Comparison of ENCODE assay signal across 13 cellular contexts in genomic region chrX:23822397-23822796, GRCh38. TPM values are rescaled to one million over a fixed set of nuclear protein-coding genes. Genes with fewer than 3 reads are reported as not detected.
DNase-seq lines count a peak whose midpoint lies in the region; ATAC-seq and TF ChIP-seq lines count a peak whose summit lies in the region.
"Had no signal": no experiment of that assay in that cellular context is flagged by ENCODE, and none has a peak within 500 bp of the region (broad histone marks: within the 10 kb centered on the region; RNA-seq: fewer than 3 reads in every experiment).

No MANE protein-coding gene starts in this region.

- in situ Hi-C loops in GM23248 (cut with MboI) = no loop called here

- no peak for ATAC-seq in HG02884 (IDR thresholded peaks at IDR 0.05; ENCODE audit: unreplicated experiment)
- ATAC-seq: natural killer cell had no signal

- 8 to 11% methylated on average over 3 of the region's 3 CpGs for WGBS in GM23248 (ENCODE audit: low coverage in 1 of 2, low lambda C conversion rate in 2 of 2, missing lambda C conversion rate in 2 of 2), 2 experiments

- no peaks in the 10 kb centered on the region for H3K4me1 ChIP-seq in GM23248 (ENCODE audit: insufficient read depth)

- DNase-seq in GM23248 (peak; percentile 66), NCI-H510A treated with DMSO at 0.1 percent for 48 hours (lab: John Stamatoyannopoulos, UW) (peak; percentile 71), fibroblast of the aortic adventitia (ENCODE audit: low read depth) (peak; percentile 43), retina (peak; percentile 26), NCI-H1105 treated with DMSO at 0.1 percent for 48 hours (lab: John Stamatoyannopoulos, UW) (no peak), SKM-1 (lab: John Stamatoyannopoulos, UW; ENCODE audit: unreplicated experiment) (no peak), DMS 273 treated with DMSO at 0.1 percent for 48 hours (lab: John Stamatoyannopoulos, UW) (no peak)
- DNase-seq: activated T-cell treated with anti-CD3 and anti-CD28 coated beads, Interleukin-2, amount 50 U/mL, for 48 hours; natural killer cell; NCI-H187 treated with DMSO at 0.1 percent for 48 hours; T1000 had no signal

- no peaks in the 10 kb centered on the region for H3K9me3 ChIP-seq in GM23248 (ENCODE audit: low read depth)

- no peak overlapping the region for H3K4me2 ChIP-seq in GM23248 (ENCODE audit: unreplicated experiment)

- H3K27me3 ChIP-seq in GM23248 (replicated peaks; ENCODE audit: insufficient read depth) = no peaks in the 10 kb centered on the region

- H2AFZ ChIP-seq in GM23248 = 0 out of 2 replicates have a peak overlapping the region, but pooled peaks have one; percentile 45

- H3K36me3 ChIP-seq in GM23248 (ENCODE audit: low read depth) = no peaks in the 10 kb centered on the region

- TF ChIP-seq CTCF in fibroblast of the aortic adventitia (IDR thresholded peaks at IDR 0.05; ENCODE audit: insufficient read depth, low read length) = no peak

- no peaks in the 10 kb centered on the region for H3K9me2 ChIP-seq in GM23248 (ENCODE audit: insufficient read depth)

- H4K20me1 ChIP-seq in GM23248 (ENCODE audit: insufficient read depth) = no peaks in the 10 kb centered on the region

- H3K79me2 ChIP-seq in GM23248 (ENCODE audit: insufficient read depth) = no peaks in the 10 kb centered on the region

- no peaks in the 10 kb centered on the region for H3F3A ChIP-seq in GM23248 (ENCODE audit: insufficient read depth)

- no peak overlapping the region for H3K27ac ChIP-seq in GM23248
- H3K27ac ChIP-seq: coronary artery had no signal

- H3K9ac ChIP-seq in GM23248 = peak overlapping the region; percentile 25; the same call in 1 of the 2 replicates

- H3K4me3 ChIP-seq in GM23248 (no peak overlapping the region), fibroblast of the aortic adventitia (ENCODE audit: low read depth, low read length) (no peak overlapping the region)
- H3K4me3 ChIP-seq: coronary artery had no signal

RNA-seq across cellular contexts. Expression of gene SAT1, which starts 39.4 kb away (rescaled TPM):
- total RNA-seq in GM23248 (2014; rRNA removed; shearing (Covaris generic)) = 168 and 171 TPM in 2 replicates
- 223 and 245 TPM in 2 replicates for polyA plus RNA-seq in GM23248 (2016; fragmentation: Nextera tagmentation; extraction: Ambion mirVana)
- total RNA-seq in fibroblast of the aortic adventitia (ENCODE audit: low replicate concordance) = 75.7 and 450 TPM in 2 replicates

Comparison
In these comparisons a context has a peak if more than half of its experiments do, and no peak if none do; other contexts are left out.
1. DNase-seq: peak in GM23248 (single experiment), NCI-H510A treated with DMSO at 0.1 percent for 48 hours (single experiment), fibroblast of the aortic adventitia (single experiment) and retina (single experiment); none in NCI-H1105 treated with DMSO at 0.1 percent for 48 hours (single experiment), SKM-1 (single experiment) and DMS 273 treated with DMSO at 0.1 percent for 48 hours (single experiment).